In genomic region chr4:39425297-39425696, GRCh38 we compare ENCODE assay signal across 12 cellular contexts. TPM values are rescaled to one million over a fixed set of nuclear protein-coding genes. Genes with fewer than 3 reads are reported as not detected.
DNase-seq lines count a peak whose midpoint lies in the region; ATAC-seq, FAIRE-seq and TF ChIP-seq lines count a peak whose summit lies in the region.
"Not testable (repeated sequence)": the region's sequence is repeated elsewhere in the genome, so short reads cannot be mapped to it uniquely, and the experiment has no call there.
"Had no signal": no experiment of that assay in that cellular context is flagged by ENCODE, and none has a peak within 500 bp of the region (broad histone marks: within the 10 kb centered on the region; RNA-seq: fewer than 3 reads in every experiment).

No MANE protein-coding gene starts in this region.

- TF ChIP-seq RAD21 in HepG2 (CRISPR knock-in tag; IDR thresholded peaks at IDR 0.05), result not testable (repeated sequence)

- not testable (repeated sequence) for H3K9ac ChIP-seq in HepG2 (ENCODE audit: insufficient read depth, low read depth, low read length)

- POLR2A ChIA-PET in HepG2 (lab: Yijun Ruan, JAX), result interaction anchor here (1.2 to 8.4 kb wide), 4 partner anchors 10 to 58 kb away, joined by 3 to 121 read pairs (median 4); partner anchors contain the start of genes LIAS and RPL9

- H3K79me2 ChIP-seq in HepG2 (ENCODE audit: insufficient read depth, low read length), result peaks cover 76% of the 10 kb centered on the region

- WGBS in body of pancreas, 2 donors, result 14 to 20% methylated on average over 1 of the region's 1 CpG
- WGBS in HepG2 (ENCODE audit: low lambda C conversion rate), result 0% methylated on average over 1 of the region's 1 CpG
- 43% methylated on average over 1 of the region's 1 CpG for WGBS in right lobe of liver (ENCODE audit: insufficient coverage, low coverage, low lambda C conversion rate, missing lambda C conversion rate)
- WGBS in pancreas, 2 donors, result 23 to 28% methylated on average over 1 of the region's 1 CpG

- peak overlapping the region; percentile 32; the same call in 1 of the 2 replicates for H3K4me2 ChIP-seq in HepG2 (ENCODE audit: low read depth, low read length)

- BruUV-seq in HepG2 (replicated peaks; lab: Mats Ljungman, UMichigan), result not testable (repeated sequence)

- ATAC-seq in body of pancreas, result not testable (repeated sequence)
- ATAC-seq in HepG2, result peak; percentile 64
- ATAC-seq in right lobe of liver, result peak in 3 of 4 donors; percentile 26 to 57 (median 44)
- ATAC-seq in pancreas, result peak in 3 of 4 donors; percentile 56 to 70 (median 58)

- peak in 1 of 4 donors; percentile 38 for DNase-seq in body of pancreas
- peak; percentile 66 for DNase-seq in HepG2 (ENCODE audit: low spot score)
- DNase-seq in right lobe of liver, result not testable (repeated sequence)
- peak in 1 of 6 donors; percentile 36 for DNase-seq in pancreas

- intact Hi-C loops in body of pancreas (cut with DNase I); HepG2 (cut with micrococcal nuclease; ENCODE audit: unreplicated experiment); right lobe of liver (cut with DNase I); pancreas (cut with DNase I): not testable (repeated sequence)

- not testable (repeated sequence) for H3K4me3 ChIP-seq in body of pancreas; HepG2 (replicated peaks in 1 of 3; ENCODE audit: insufficient read depth in 1 of 3, low read depth in 2 of 3, low read length in 3 of 3); right lobe of liver; pancreas

- H3K36me3 ChIP-seq in body of pancreas (replicated peaks in 1 of 2; ENCODE audit: insufficient read depth in 1 of 2, low read depth in 2 of 2); HepG2 (replicated peaks in 1 of 2; ENCODE audit: control insufficient read depth in 1 of 2, insufficient read depth in 2 of 2, low read length in 2 of 2); right lobe of liver; pancreas: not testable (repeated sequence)

- TF ChIP-seq CTCF in body of pancreas (IDR thresholded peaks at IDR 0.05); HepG2 (CRISPR knock-in tag; IDR thresholded peaks at IDR 0.05); right lobe of liver (IDR thresholded peaks at IDR 0.05); pancreas (IDR thresholded peaks at IDR 0.05): not testable (repeated sequence)

- H3K4me1 ChIP-seq in body of pancreas, result peaks cover 65% of the 10 kb centered on the region
- peaks cover 89% of the 10 kb centered on the region for H3K4me1 ChIP-seq in HepG2 (ENCODE audit: insufficient read depth, low read length)
- H3K4me1 ChIP-seq in right lobe of liver, result peaks cover 0 to 51% (median 20%) of the 10 kb centered on the region in 4 donors
- H3K4me1 ChIP-seq in pancreas, result peaks cover 0 to 12% (median 0%) of the 10 kb centered on the region in 3 donors

- not testable (repeated sequence) for TF ChIP-seq POLR2A in body of pancreas (IDR thresholded peaks at IDR 0.05); HepG2 (IDR thresholded peaks at IDR 0.05; ENCODE audit: insufficient read depth in 1 of 2, low read depth in 2 of 2, low read length in 2 of 2); right lobe of liver (IDR thresholded peaks at IDR 0.05)

- in situ Hi-C loops in HepG2 (cut with HindIII; ENCODE audit: extremely low pct_ligation_motif_present, low pct_unique_long_range_greater_than_20kb), result not testable (repeated sequence)

- peak in 1 of 2 experiments; percentile 35; a peak in 2 of 4 replicates for TF ChIP-seq EP300 in HepG2 (IDR thresholded peaks at IDR 0.05; ENCODE audit: low read depth in 2 of 2, low read length in 2 of 2)
- not testable (repeated sequence) for TF ChIP-seq EP300 in HepG2 (CRISPR knock-in tag; IDR thresholded peaks at IDR 0.05; ENCODE audit: borderline replicate concordance)

- FAIRE-seq in HepG2 (lab: Jason Lieb, UNC); pancreas (lab: Jason Lieb, UNC): not testable (repeated sequence)

- CTCF ChIA-PET in HepG2 (lab: Yijun Ruan, JAX; ENCODE audit: low intra/inter-chr PET ratio, low total read pairs), result not testable (repeated sequence)

- H3K27me3 ChIP-seq in body of pancreas; HepG2 (ENCODE audit: control insufficient read depth in 1 of 2, insufficient read depth in 2 of 2, low read length in 2 of 2); right lobe of liver; pancreas: not testable (repeated sequence)

- not testable (repeated sequence) for H2AFZ ChIP-seq in HepG2 (ENCODE audit: low read length)

- not testable (repeated sequence) for H4K20me1 ChIP-seq in HepG2 (ENCODE audit: insufficient read depth, low read length)

- H3K27ac ChIP-seq in body of pancreas, result peak overlapping the region in 3 of 4 donors; percentile 18 to 63 (median 50)
- H3K27ac ChIP-seq in HepG2 (ENCODE audit: extremely low read length, insufficient read depth, low read length), result peak overlapping the region; percentile 66
- peak overlapping the region in 2 of 3 donors; percentile 3 to 65 for H3K27ac ChIP-seq in right lobe of liver
- peak overlapping the region in 2 of 4 donors; percentile 57 to 61 for H3K27ac ChIP-seq in pancreas

- not testable (repeated sequence) for H3K9me3 ChIP-seq in body of pancreas; HepG2 (ENCODE audit: low read length); right lobe of liver; pancreas

RNA-seq across cellular contexts. Expression of gene KLB, which starts 18.6 kb away (rescaled TPM):
- total RNA-seq in body of pancreas (1 to 10 TPM; 2.1 to 3.6 TPM), HepG2 (2016; rRNA removed; fragmentation: Illumina TruSeq; extraction: Trizol) (41.9 and 82.0 TPM in 2 replicates), right lobe of liver (10 to 100 TPM; 12.3 to 54.5 (median 17.5) TPM), pancreas (1 to 10 TPM; 1.2 to 4.6 (median 2.7) TPM)
- total RNA-seq in HepG2 (2016; cell fraction: cytosol; rRNA removed; fragmentation: Illumina TruSeq; extraction: Trizol; ENCODE audit: low read depth), result 4.8 and 6.1 TPM in 2 replicates
- total RNA-seq in HepG2 (2016; cell fraction: insoluble cytoplasmic fraction; rRNA removed; fragmentation: Illumina TruSeq; extraction: Trizol), result 38.0 and 82.0 TPM in 2 replicates
- total RNA-seq in HepG2 (2016; cell fraction: membrane; rRNA removed; fragmentation: Illumina TruSeq; extraction: Trizol), result 12.2 and 15.5 TPM in 2 replicates
- 91.7 and 106 TPM in 2 replicates for total RNA-seq in HepG2 (2016; cell fraction: nucleus; rRNA removed; fragmentation: Illumina TruSeq; extraction: Trizol)
- polyA plus RNA-seq in HepG2 (2011; rRNA removed) (22.6 and 25.3 TPM in 2 replicates), pancreas (1 to 10 TPM in 1 of 2 donors, under 1 TPM in 1; 0.94 to 1.1 TPM)
- 14.6 and 18.2 TPM in 2 replicates for polyA plus RNA-seq in HepG2 (2011; cell fraction: cytosol; rRNA removed)
- 12.6 and 12.7 TPM in 2 replicates for polyA plus RNA-seq in HepG2 (2011; cell fraction: nucleus; rRNA removed)
- 28.3 and 43.2 TPM in 2 replicates for polyA plus RNA-seq in HepG2 (2012)
- 2.7 and 3.0 TPM in 2 replicates for polyA plus RNA-seq in HepG2 (2016; cell fraction: cytosol; fragmentation: Illumina TruSeq; extraction: Trizol; ENCODE audit: low read depth)
- polyA plus RNA-seq in HepG2 (2016; cell fraction: insoluble cytoplasmic fraction; fragmentation: Illumina TruSeq; extraction: Trizol; ENCODE audit: low read depth), result 26.6 and 27.9 TPM in 2 replicates
- polyA plus RNA-seq in HepG2 (2016; cell fraction: membrane; fragmentation: Illumina TruSeq; extraction: Trizol; ENCODE audit: low read depth), result 5.6 and 7.1 TPM in 2 replicates
- polyA plus RNA-seq in HepG2 (2016; cell fraction: nucleus; fragmentation: Illumina TruSeq; extraction: Trizol; ENCODE audit: insufficient read depth, low read depth), result 95.1 and 96.3 TPM in 2 replicates
- polyA minus RNA-seq in HepG2 (2011; rRNA and poly(A)+ RNA removed; ENCODE audit: low replicate concordance), result 0.02 and 40.4 TPM in 2 replicates
- polyA minus RNA-seq in HepG2 (2011; cell fraction: cytosol; rRNA and poly(A)+ RNA removed), result 25.4 and 30.9 TPM in 2 replicates
- polyA minus RNA-seq in HepG2 (2011; cell fraction: nucleus; rRNA and poly(A)+ RNA removed), result 19.8 and 25.6 TPM in 2 replicates
- total RNA-seq: A673; CD4-positive, alpha-beta memory T cell; CD4-positive, CD25-positive, alpha-beta regulatory T cell; CD8-positive, alpha-beta memory T cell; Daoy; G401 had no signal
- polyA plus RNA-seq: AG04450; CD14-positive monocyte; CD8-positive, alpha-beta memory T cell had no signal

RNA-seq across cellular contexts. Expression of gene RPL9, which starts 33.4 kb away (rescaled TPM):
- total RNA-seq in body of pancreas, result 1,000 to 10,000 TPM in 1 of 2 donors, 100 to 1,000 TPM in 1; 811 to 1,738 TPM
- 2,148 and 2,808 TPM in 2 replicates for total RNA-seq in HepG2 (2016; rRNA removed; fragmentation: Illumina TruSeq; extraction: Trizol)
- total RNA-seq in HepG2 (2016; cell fraction: cytosol; rRNA removed; fragmentation: Illumina TruSeq; extraction: Trizol; ENCODE audit: low read depth), result 2,980 and 3,556 TPM in 2 replicates
- total RNA-seq in HepG2 (2016; cell fraction: insoluble cytoplasmic fraction; rRNA removed; fragmentation: Illumina TruSeq; extraction: Trizol), result 2,243 and 2,719 TPM in 2 replicates
- total RNA-seq in HepG2 (2016; cell fraction: membrane; rRNA removed; fragmentation: Illumina TruSeq; extraction: Trizol), result 4,819 and 5,825 TPM in 2 replicates
- 939 and 947 TPM in 2 replicates for total RNA-seq in HepG2 (2016; cell fraction: nucleus; rRNA removed; fragmentation: Illumina TruSeq; extraction: Trizol)
- polyA plus RNA-seq in HepG2 (2011; rRNA removed), result 849 and 993 TPM in 2 replicates
- polyA plus RNA-seq in HepG2 (2011; cell fraction: cytosol; rRNA removed), result 1,096 and 1,918 TPM in 2 replicates
- polyA plus RNA-seq in HepG2 (2011; cell fraction: nucleus; rRNA removed), result 226 and 300 TPM in 2 replicates
- polyA plus RNA-seq in HepG2 (2012), result 2,363 and 2,846 TPM in 2 replicates
- polyA plus RNA-seq in HepG2 (2016; cell fraction: cytosol; fragmentation: Illumina TruSeq; extraction: Trizol; ENCODE audit: low read depth), result 1,711 and 1,965 TPM in 2 replicates
- polyA plus RNA-seq in HepG2 (2016; cell fraction: insoluble cytoplasmic fraction; fragmentation: Illumina TruSeq; extraction: Trizol; ENCODE audit: low read depth), result 1,418 and 1,522 TPM in 2 replicates
- polyA plus RNA-seq in HepG2 (2016; cell fraction: membrane; fragmentation: Illumina TruSeq; extraction: Trizol; ENCODE audit: low read depth), result 2,738 and 2,765 TPM in 2 replicates
- 819 and 843 TPM in 2 replicates for polyA plus RNA-seq in HepG2 (2016; cell fraction: nucleus; fragmentation: Illumina TruSeq; extraction: Trizol; ENCODE audit: insufficient read depth, low read depth)
- polyA minus RNA-seq in HepG2 (2011; rRNA and poly(A)+ RNA removed; ENCODE audit: low replicate concordance), result 55.2 and 89.0 TPM in 2 replicates
- 458 and 550 TPM in 2 replicates for polyA minus RNA-seq in HepG2 (2011; cell fraction: cytosol; rRNA and poly(A)+ RNA removed)
- 350 and 404 TPM in 2 replicates for polyA minus RNA-seq in HepG2 (2011; cell fraction: nucleus; rRNA and poly(A)+ RNA removed)
- total RNA-seq in right lobe of liver, result 1,000 to 10,000 TPM in 2 of 6 experiments, 100 to 1,000 TPM in 4; 353 to 1,546 (median 454) TPM
- 1,000 to 10,000 TPM in 5 of 6 donors, 100 to 1,000 TPM in 1; 952 to 1,393 (median 1,175) TPM for total RNA-seq in pancreas
- polyA plus RNA-seq in pancreas, result 1,000 to 10,000 TPM; 1,500 to 2,346 TPM

RNA-seq across cellular contexts. Expression of gene LIAS, which starts 33.6 kb away (rescaled TPM):
- total RNA-seq in body of pancreas (10 to 100 TPM in 1 of 2 donors, 1 to 10 TPM in 1; 4.9 to 15.3 TPM), HepG2 (2016; rRNA removed; fragmentation: Illumina TruSeq; extraction: Trizol) (16.6 and 18.3 TPM in 2 replicates), right lobe of liver (10 to 100 TPM in 4 of 6 experiments, 1 to 10 TPM in 2; 7.0 to 20.4 (median 13.1) TPM), pancreas (10 to 100 TPM in 2 of 6 donors, 1 to 10 TPM in 4; 5.9 to 13.1 (median 8.5) TPM)
- 5.2 and 5.6 TPM in 2 replicates for total RNA-seq in HepG2 (2016; cell fraction: cytosol; rRNA removed; fragmentation: Illumina TruSeq; extraction: Trizol; ENCODE audit: low read depth)
- 15.0 and 16.2 TPM in 2 replicates for total RNA-seq in HepG2 (2016; cell fraction: insoluble cytoplasmic fraction; rRNA removed; fragmentation: Illumina TruSeq; extraction: Trizol)
- 8.9 and 9.9 TPM in 2 replicates for total RNA-seq in HepG2 (2016; cell fraction: membrane; rRNA removed; fragmentation: Illumina TruSeq; extraction: Trizol)
- 14.3 and 14.8 TPM in 2 replicates for total RNA-seq in HepG2 (2016; cell fraction: nucleus; rRNA removed; fragmentation: Illumina TruSeq; extraction: Trizol)
- polyA plus RNA-seq in HepG2 (2011; rRNA removed) (11.4 and 16.0 TPM in 2 replicates), pancreas (10 to 100 TPM; 11.4 to 18.1 TPM)
- polyA plus RNA-seq in HepG2 (2011; cell fraction: cytosol; rRNA removed), result 7.9 and 8.2 TPM in 2 replicates
- polyA plus RNA-seq in HepG2 (2011; cell fraction: nucleus; rRNA removed), result 5.6 and 9.5 TPM in 2 replicates
- polyA plus RNA-seq in HepG2 (2012), result 12.1 and 15.8 TPM in 2 replicates
- polyA plus RNA-seq in HepG2 (2016; cell fraction: cytosol; fragmentation: Illumina TruSeq; extraction: Trizol; ENCODE audit: low read depth), result 4.1 and 4.2 TPM in 2 replicates
- polyA plus RNA-seq in HepG2 (2016; cell fraction: insoluble cytoplasmic fraction; fragmentation: Illumina TruSeq; extraction: Trizol; ENCODE audit: low read depth), result 19.8 and 20.7 TPM in 2 replicates
- polyA plus RNA-seq in HepG2 (2016; cell fraction: membrane; fragmentation: Illumina TruSeq; extraction: Trizol; ENCODE audit: low read depth), result 7.1 and 7.2 TPM in 2 replicates
- polyA plus RNA-seq in HepG2 (2016; cell fraction: nucleus; fragmentation: Illumina TruSeq; extraction: Trizol; ENCODE audit: insufficient read depth, low read depth), result 29.7 and 30.7 TPM in 2 replicates
- polyA minus RNA-seq in HepG2 (2011; rRNA and poly(A)+ RNA removed; ENCODE audit: low replicate concordance), result 1.7 and 4.9 TPM in 2 replicates
- 4.3 and 5.0 TPM in 2 replicates for polyA minus RNA-seq in HepG2 (2011; cell fraction: cytosol; rRNA and poly(A)+ RNA removed)
- 13.9 and 19.6 TPM in 2 replicates for polyA minus RNA-seq in HepG2 (2011; cell fraction: nucleus; rRNA and poly(A)+ RNA removed)

RNA-seq across cellular contexts. Expression of gene RFC1, which starts 59.1 kb away (rescaled TPM):
- total RNA-seq in body of pancreas (10 to 100 TPM; 30.9 to 46.8 TPM), HepG2 (2016; rRNA removed; fragmentation: Illumina TruSeq; extraction: Trizol) (78.8 and 118 TPM in 2 replicates), right lobe of liver (10 to 100 TPM; 17.5 to 29.7 (median 24.6) TPM), pancreas (10 to 100 TPM; 31.4 to 53.1 (median 40.6) TPM)
- 21.8 and 22.9 TPM in 2 replicates for total RNA-seq in HepG2 (2016; cell fraction: cytosol; rRNA removed; fragmentation: Illumina TruSeq; extraction: Trizol; ENCODE audit: low read depth)
- 76.0 and 117 TPM in 2 replicates for total RNA-seq in HepG2 (2016; cell fraction: insoluble cytoplasmic fraction; rRNA removed; fragmentation: Illumina TruSeq; extraction: Trizol)
- 29.8 and 32.6 TPM in 2 replicates for total RNA-seq in HepG2 (2016; cell fraction: membrane; rRNA removed; fragmentation: Illumina TruSeq; extraction: Trizol)
- 76.8 and 78.9 TPM in 2 replicates for total RNA-seq in HepG2 (2016; cell fraction: nucleus; rRNA removed; fragmentation: Illumina TruSeq; extraction: Trizol)
- polyA plus RNA-seq in HepG2 (2011; rRNA removed) (8.5 and 15.9 TPM in 2 replicates), pancreas (10 to 100 TPM in 1 of 2 donors, 1 to 10 TPM in 1; 9.1 to 14.6 TPM)
- polyA plus RNA-seq in HepG2 (2011; cell fraction: cytosol; rRNA removed), result 14.7 and 19.0 TPM in 2 replicates
- polyA plus RNA-seq in HepG2 (2011; cell fraction: nucleus; rRNA removed), result 15.3 and 15.9 TPM in 2 replicates
- 36.0 and 49.9 TPM in 2 replicates for polyA plus RNA-seq in HepG2 (2012)
- 2.5 and 2.6 TPM in 2 replicates for polyA plus RNA-seq in HepG2 (2016; cell fraction: cytosol; fragmentation: Illumina TruSeq; extraction: Trizol; ENCODE audit: low read depth)
- 97.4 and 97.7 TPM in 2 replicates for polyA plus RNA-seq in HepG2 (2016; cell fraction: insoluble cytoplasmic fraction; fragmentation: Illumina TruSeq; extraction: Trizol; ENCODE audit: low read depth)
- 7.6 and 11.5 TPM in 2 replicates for polyA plus RNA-seq in HepG2 (2016; cell fraction: membrane; fragmentation: Illumina TruSeq; extraction: Trizol; ENCODE audit: low read depth)
- 67.8 and 70.4 TPM in 2 replicates for polyA plus RNA-seq in HepG2 (2016; cell fraction: nucleus; fragmentation: Illumina TruSeq; extraction: Trizol; ENCODE audit: insufficient read depth, low read depth)
- polyA minus RNA-seq in HepG2 (2011; rRNA and poly(A)+ RNA removed; ENCODE audit: low replicate concordance), result 29.7 and 32.1 TPM in 2 replicates
- polyA minus RNA-seq in HepG2 (2011; cell fraction: cytosol; rRNA and poly(A)+ RNA removed), result 50.7 and 53.5 TPM in 2 replicates
- 59.6 and 61.7 TPM in 2 replicates for polyA minus RNA-seq in HepG2 (2011; cell fraction: nucleus; rRNA and poly(A)+ RNA removed)
